In genomic region chr1:179081696-179082307, GRCh38 we compare ENCODE assay signal across 8 cellular contexts. TPM values are rescaled to one million over a fixed set of nuclear protein-coding genes. Genes with fewer than 3 reads are reported as not detected.
DNase-seq lines count a peak whose midpoint lies in the region; FAIRE-seq and TF ChIP-seq lines count a peak whose summit lies in the region.

TOR3A (plus strand) TSS chr1:179082070; CDS start chr1:179082129, 59 bp downstream.

- peak within 1 kb of the TSS; percentile 92 for H3K4me3 Mint-ChIP-seq in mesothelial cell of epicardium

- no peaks in the 10 kb centered on the region for H3K9me3 ChIP-seq in endothelial cell of umbilical vein (replicated peaks; ENCODE audit: control insufficient read depth, insufficient read depth, low read length)

- no TSS peak for BruUV-seq in endothelial cell of umbilical vein (replicated peaks; lab: Mats Ljungman, UMichigan)

- H3K4me2 ChIP-seq in endothelial cell of umbilical vein (ENCODE audit: insufficient read depth, low read length), result peak within 1 kb of the TSS; percentile 91

- DNase-seq in COLO829 (ENCODE audit: low spot score), result peak; percentile 62
- peak; percentile 96 for DNase-seq in GM20000 (ENCODE audit: low spot score)
- peak; percentile 64 for DNase-seq in HS-5 (ENCODE audit: low read depth)
- peak; percentile 74 for DNase-seq in NOMO-1 treated with dmso at 0.1 percent for 144 hours (lab: John Stamatoyannopoulos, UW; ENCODE audit: unreplicated experiment)
- peak; percentile 77 for DNase-seq in activated CD8-positive, alpha-beta memory T cell treated with anti-CD3 and anti-CD28 coated beads, Interleukin-2, amount 50 U/mL, for 4 hours
- peak; percentile 89 for DNase-seq in endothelial cell of umbilical vein (ENCODE audit: low read depth, low spot score)
- peak; percentile 61 to 85 for DNase-seq in mesothelial cell of epicardium (ENCODE audit: low spot score in 2 of 2, unreplicated experiment in 2 of 2)
- DNase-seq in stimulated activated CD8-positive, alpha-beta memory T cell treated with anti-CD3 and anti-CD28 coated beads, Interleukin-15, amount 100 ng/mL, for 4 hours (ENCODE audit: low read depth in 2 of 2), result peak; percentile 47 to 56

- peaks cover 3% of the 10 kb centered on the region for H3K36me3 Mint-ChIP-seq in mesothelial cell of epicardium

- peak within 1 kb of the TSS; percentile 90 for H3K27ac Mint-ChIP-seq in mesothelial cell of epicardium

- peak within 1 kb of the TSS; percentile 62 for H3K27ac ChIP-seq in endothelial cell of umbilical vein (ENCODE audit: insufficient read depth, low read depth, low read length)

- H2AFZ ChIP-seq in endothelial cell of umbilical vein (ENCODE audit: low read depth, low read length), result peak within 1 kb of the TSS; percentile 24

- TF ChIP-seq POLR2A in endothelial cell of umbilical vein (IDR thresholded peaks at IDR 0.05; ENCODE audit: low read depth, low read length), result peak; percentile 88

- H3K9me1 ChIP-seq in endothelial cell of umbilical vein (replicated peaks; ENCODE audit: control insufficient read depth, extremely low read depth, insufficient read depth, low read length), result no peaks in the 10 kb centered on the region

- no peaks in the 10 kb centered on the region for H3K27me3 ChIP-seq in endothelial cell of umbilical vein (ENCODE audit: control insufficient read depth in 2 of 2, insufficient read depth in 2 of 2, low read length in 2 of 2)

- H4K20me1 ChIP-seq in endothelial cell of umbilical vein (replicated peaks; ENCODE audit: control insufficient read depth, extremely low read depth, insufficient read depth, low read length), result no peaks in the 10 kb centered on the region

- TF ChIP-seq CTCF in GM20000 (IDR thresholded peaks at IDR 0.05; ENCODE audit: extremely low read depth, missing control alignments) (no peak), endothelial cell of umbilical vein (IDR thresholded peaks at IDR 0.05; ENCODE audit: extremely low read depth in 1 of 2, insufficient read depth in 1 of 2, low read depth in 1 of 2, low read length in 2 of 2) (no peak), mesothelial cell of epicardium (IDR thresholded peaks at IDR 0.05; ENCODE audit: unreplicated experiment) (no peak)

- intact Hi-C loops in endothelial cell of umbilical vein (cut with micrococcal nuclease), result loop anchor here (5.0 kb wide), 2 partner anchors 550 to 730 kb away; no protein-coding TSS in a partner anchor

- no peaks in the 10 kb centered on the region for H3K36me3 ChIP-seq in endothelial cell of umbilical vein (ENCODE audit: control insufficient read depth in 2 of 2, extremely low read depth in 1 of 2, insufficient read depth in 2 of 2, low read length in 2 of 2)

- H3K4me1 Mint-ChIP-seq in mesothelial cell of epicardium, result peaks cover 16% of the 10 kb centered on the region

- POLR2A ChIA-PET in endothelial cell of umbilical vein (lab: Charles Lee), result no interaction called here

- CTCF ChIA-PET in endothelial cell of umbilical vein (lab: Charles Lee), result interaction anchor here (0.8 to 4.5 kb wide), 8 partner anchors 24 to 733 kb away, joined by 3 to 27 read pairs (median 3); no protein-coding TSS in a partner anchor

- H3K4me3 ChIP-seq in endothelial cell of umbilical vein (replicated peaks in 1 of 3; ENCODE audit: insufficient read depth in 1 of 3, low read depth in 1 of 3, low read length in 3 of 3), result peak within 1 kb of the TSS; percentile 68 to 80 (median 77)

- peak within 1 kb of the TSS; percentile 73 for H3K9ac ChIP-seq in endothelial cell of umbilical vein (replicated peaks; ENCODE audit: extremely low read depth, insufficient read depth, low read length)

- H3K4me1 ChIP-seq in endothelial cell of umbilical vein (ENCODE audit: control insufficient read depth, extremely low read depth, insufficient read depth, low read length), result peaks cover 14% of the 10 kb centered on the region

- H3K79me2 ChIP-seq in endothelial cell of umbilical vein (ENCODE audit: control insufficient read depth, insufficient read depth, low read length), result peaks cover 12% of the 10 kb centered on the region

- dilution Hi-C loops in endothelial cell of umbilical vein (cut with MboI; ENCODE audit: extremely low pct_ligation_motif_present, low sequenced_read_pairs), result no loop called here

- no peaks in the 10 kb centered on the region for H3K9me3 Mint-ChIP-seq in mesothelial cell of epicardium

- H3K27me3 Mint-ChIP-seq in mesothelial cell of epicardium (ENCODE audit: low read depth), result no peaks in the 10 kb centered on the region

- FAIRE-seq in endothelial cell of umbilical vein (lab: Jason Lieb, UNC), result peak; percentile 97

TF ChIP-seq in endothelial cell of umbilical vein, 7 proteins besides CTCF, POLR2A, EP300 and RAD21:
- TF ChIP-seq MAX (IDR thresholded peaks at IDR 0.05; ENCODE audit: insufficient read depth, insufficient read length), result peak; percentile 53
- no peak for TF ChIP-seq FOS (IDR thresholded peaks at IDR 0.05; ENCODE audit: borderline replicate concordance, insufficient read depth, low read length)
- TF ChIP-seq EZH2 (IDR thresholded peaks at IDR 0.05; ENCODE audit: borderline replicate concordance, low read depth, low read length, severe bottlenecking), result no peak
- no peak for TF ChIP-seq JUN (IDR thresholded peaks at IDR 0.05; ENCODE audit: borderline replicate concordance, insufficient read depth, insufficient read length, low read depth)
- no peak for TF ChIP-seq GATA2 (IDR thresholded peaks at IDR 0.05; ENCODE audit: insufficient read depth, insufficient read length, low read depth, low read length)
- TF ChIP-seq POLR2AphosphoS5 (IDR thresholded peaks at IDR 0.05; ENCODE audit: insufficient read depth, low read depth, low read length), result peak; percentile 80
- TF ChIP-seq MYC (IDR thresholded peaks at IDR 0.05; ENCODE audit: low read depth, low read length), result no peak

RNA-seq across cellular contexts. Expression of gene TOR3A, which starts in this region (rescaled TPM):
- total RNA-seq in endothelial cell of umbilical vein (16.7 and 22.4 TPM in 2 replicates), mesothelial cell of epicardium (16.5 to 18.3 TPM (median 17.3 TPM) in 3 replicates)
- 14.9 and 24.1 TPM in 2 replicates for polyA plus RNA-seq in endothelial cell of umbilical vein
- polyA plus RNA-seq in endothelial cell of umbilical vein (2011; cell fraction: cytosol; rRNA removed), result 21.2 and 21.7 TPM in 2 replicates
- polyA plus RNA-seq in endothelial cell of umbilical vein (2011; cell fraction: nucleus; rRNA removed), result 20.0 and 20.3 TPM in 2 replicates
- polyA plus RNA-seq in endothelial cell of umbilical vein (2012), result 12.7 and 13.1 TPM in 2 replicates
- 34.2 and 34.9 TPM in 2 replicates for polyA minus RNA-seq in endothelial cell of umbilical vein
- 36.0 TPM for polyA minus RNA-seq in endothelial cell of umbilical vein (2011; cell fraction: cytosol; rRNA and poly(A)+ RNA removed)
- 8.1 and 9.1 TPM in 2 replicates for polyA minus RNA-seq in endothelial cell of umbilical vein (2011; cell fraction: nucleus; rRNA and poly(A)+ RNA removed)

Comparison
In these comparisons a context has a peak if more than half of its experiments do, and no peak if none do; other contexts are left out.
1. Peak in every context shown above with its lines: DNase-seq, H3K4me3 ChIP-seq and H3K27ac ChIP-seq.